Comparison of ENCODE assay signal across 8 cellular contexts in genomic region chr19:13835791-13836723, GRCh38. TPM values are rescaled to one million over a fixed set of nuclear protein-coding genes. Genes with fewer than 3 reads are reported as not detected.
DNase-seq lines count a peak whose midpoint lies in the region; ATAC-seq, FAIRE-seq and TF ChIP-seq lines count a peak whose summit lies in the region.

No MANE protein-coding gene starts in this region.

- H3K9me3 ChIP-seq in kidney (ENCODE audit: control insufficient read depth in 1 of 2, low read length in 2 of 2) = no peaks in the 10 kb centered on the region
- H3K9me3 ChIP-seq in tibial artery = no peaks in the 10 kb centered on the region

- H3K27me3 Mint-ChIP-seq in activated CD4-positive, alpha-beta T cell treated with anti-CD3 and anti-CD28 coated beads, Interleukin-2, amount 10 ng/mL, durations not matched to agents 7 days and 5 days = no peaks in the 10 kb centered on the region

- H3K27ac ChIP-seq in kidney (ENCODE audit: low read depth in 2 of 2, low read length in 2 of 2) (peak overlapping the region; percentile 74 to 83), tibial artery (peak overlapping the region; percentile 99)

- TF ChIP-seq CTCF in kidney (IDR thresholded peaks at IDR 0.05; ENCODE audit: borderline replicate concordance, extremely low read depth, insufficient read depth) (no peak), tibial artery (IDR thresholded peaks at IDR 0.05) (no peak)

- ATAC-seq in left colon (no peak), GM18511 (IDR thresholded peaks at IDR 0.05; ENCODE audit: unreplicated experiment) (no peak)

- H3K27me3 ChIP-seq in tibial artery = no peaks in the 10 kb centered on the region

- peak overlapping the region in 1 of 2 donors; percentile 40 for H3K9ac ChIP-seq in kidney (ENCODE audit: low read length in 2 of 2)

- H3K9me3 Mint-ChIP-seq in activated CD4-positive, alpha-beta T cell treated with anti-CD3 and anti-CD28 coated beads, Interleukin-2, amount 10 ng/mL, durations not matched to agents 7 days and 5 days = no peaks in the 10 kb centered on the region

- intact Hi-C loops in kidney (cut with DNase I) = no loop called here
- intact Hi-C loops in tibial artery (cut with DNase I; ENCODE audit: low total_unique reads) = no loop called here
- intact Hi-C loops in left colon (cut with DNase I, micrococcal nuclease) = no loop called here

- DNase-seq in activated CD4-positive, alpha-beta T cell treated with anti-CD3 and anti-CD28 coated beads, Interleukin-2, amount 10 ng/mL, durations not matched to agents 7 days and 5 days = no peak
- DNase-seq in activated CD4-positive, alpha-beta T cell treated with anti-CD3 and anti-CD28 coated beads for 1 hour = no peak
- DNase-seq in activated T-cell treated with anti-CD3 and anti-CD28 coated beads, Interleukin-2, amount 50 U/mL, for 48 hours = peak; percentile 30
- DNase-seq in kidney (peak; percentile 81), tibial artery (peak; percentile 64 to 84), left colon (no peak), NCI-H146 treated with DMSO at 0.1 percent for 48 hours (lab: John Stamatoyannopoulos, UW; ENCODE audit: unreplicated experiment) (no peak)

- peaks cover 51% of the 10 kb centered on the region for H3K36me3 Mint-ChIP-seq in activated CD4-positive, alpha-beta T cell treated with anti-CD3 and anti-CD28 coated beads, Interleukin-2, amount 10 ng/mL, durations not matched to agents 7 days and 5 days (ENCODE audit: low read depth)

- CTCF ChIA-PET in activated CD4-positive, alpha-beta T cell treated with anti-CD3 and anti-CD28 coated beads, Interleukin-2, amount 10 ng/mL, durations not matched to agents 7 days and 5 days (lab: Charles Lee) = interaction anchor here (0.7 to 2.9 kb wide), 11 partner anchors 11 to 301 kb away, joined by 3 to 20 read pairs (median 4); partner anchors contain the start of gene ASF1B

- peaks cover 61% of the 10 kb centered on the region for H3K4me1 Mint-ChIP-seq in activated CD4-positive, alpha-beta T cell treated with anti-CD3 and anti-CD28 coated beads, Interleukin-2, amount 10 ng/mL, durations not matched to agents 7 days and 5 days

- no peak for FAIRE-seq in kidney (lab: Jason Lieb, UNC)

- H3K36me3 ChIP-seq in kidney (ENCODE audit: control insufficient read depth in 1 of 2, insufficient read depth in 2 of 2, low read length in 2 of 2) (peaks cover 2 to 4% of the 10 kb centered on the region in 2 donors), tibial artery (peaks cover 24 to 31% (median 27%) of the 10 kb centered on the region in 3 donors)

- H3K4me3 ChIP-seq in kidney (ENCODE audit: low read length in 2 of 2) = no peak overlapping the region
- peak overlapping the region in 1 of 2 donors; percentile 20 for H3K4me3 ChIP-seq in tibial artery

- H3K27ac Mint-ChIP-seq in activated CD4-positive, alpha-beta T cell treated with anti-CD3 and anti-CD28 coated beads, Interleukin-2, amount 10 ng/mL, durations not matched to agents 7 days and 5 days = peak overlapping the region; percentile 90

- POLR2A ChIA-PET in activated CD4-positive, alpha-beta T cell treated with anti-CD3 and anti-CD28 coated beads, Interleukin-2, amount 10 ng/mL, durations not matched to agents 7 days and 5 days (lab: Charles Lee) = interaction anchor here (1.0 to 1.2 kb wide), 2 partner anchors 10 to 26 kb away, joined by 3 to 4 read pairs; no protein-coding TSS in a partner anchor

- H3K4me1 ChIP-seq in kidney (ENCODE audit: control insufficient read depth in 1 of 2, insufficient read depth in 1 of 2, low read depth in 1 of 2, low read length in 2 of 2) (peaks cover 10 to 39% of the 10 kb centered on the region in 2 donors), tibial artery (peaks cover 11 to 79% (median 65%) of the 10 kb centered on the region in 4 donors)

- peak overlapping the region; percentile 72 for H3K4me3 Mint-ChIP-seq in activated CD4-positive, alpha-beta T cell treated with anti-CD3 and anti-CD28 coated beads, Interleukin-2, amount 10 ng/mL, durations not matched to agents 7 days and 5 days

RNA-seq across cellular contexts. Expression of gene ZSWIM4, which starts 40.8 kb away (rescaled TPM):
- 1 to 10 TPM; 6.0 to 6.2 TPM for total RNA-seq in activated CD4-positive, alpha-beta T cell treated with anti-CD3 and anti-CD28 coated beads, Interleukin-2, amount 10 ng/mL, durations not matched to agents 7 days and 5 days
- total RNA-seq in kidney = 13.7 TPM
- polyA plus RNA-seq in kidney (ENCODE audit: insufficient read depth, low read depth, low replicate concordance) = 1.4 TPM
- total RNA-seq in left colon = 1 to 10 TPM; 3.0 TPM

RNA-seq across cellular contexts. Expression of gene NANOS3, which starts 40.9 kb away (rescaled TPM):
- total RNA-seq in activated CD4-positive, alpha-beta T cell treated with anti-CD3 and anti-CD28 coated beads, Interleukin-2, amount 10 ng/mL, durations not matched to agents 7 days and 5 days = under 1 TPM in 1 of 2 experiments, not detected in 1; 0.48 TPM
- 0.35 TPM for total RNA-seq in kidney
- polyA plus RNA-seq in kidney (ENCODE audit: insufficient read depth, low read depth, low replicate concordance) = not detected
- total RNA-seq in left colon = under 1 TPM in 1 of 2 donors, not detected in 1; 0.56 TPM

Comparison
In these comparisons a context has a peak if more than half of its experiments do, and no peak if none do; other contexts are left out.
1. DNase-seq: peak in activated T-cell treated with anti-CD3 and anti-CD28 coated beads, Interleukin-2, amount 50 U/mL, for 48 hours (2 of 2), kidney (single experiment) and tibial artery (2 of 2); none in activated CD4-positive, alpha-beta T cell treated with anti-CD3 and anti-CD28 coated beads, Interleukin-2, amount 10 ng/mL, durations not matched to agents 7 days and 5 days (single experiment), activated CD4-positive, alpha-beta T cell treated with anti-CD3 and anti-CD28 coated beads for 1 hour (single experiment), left colon (0 of 2) and NCI-H146 treated with DMSO at 0.1 percent for 48 hours (single experiment).